Comparison of ENCODE assay signal across 8 cellular contexts in the genomic region with DNA sequence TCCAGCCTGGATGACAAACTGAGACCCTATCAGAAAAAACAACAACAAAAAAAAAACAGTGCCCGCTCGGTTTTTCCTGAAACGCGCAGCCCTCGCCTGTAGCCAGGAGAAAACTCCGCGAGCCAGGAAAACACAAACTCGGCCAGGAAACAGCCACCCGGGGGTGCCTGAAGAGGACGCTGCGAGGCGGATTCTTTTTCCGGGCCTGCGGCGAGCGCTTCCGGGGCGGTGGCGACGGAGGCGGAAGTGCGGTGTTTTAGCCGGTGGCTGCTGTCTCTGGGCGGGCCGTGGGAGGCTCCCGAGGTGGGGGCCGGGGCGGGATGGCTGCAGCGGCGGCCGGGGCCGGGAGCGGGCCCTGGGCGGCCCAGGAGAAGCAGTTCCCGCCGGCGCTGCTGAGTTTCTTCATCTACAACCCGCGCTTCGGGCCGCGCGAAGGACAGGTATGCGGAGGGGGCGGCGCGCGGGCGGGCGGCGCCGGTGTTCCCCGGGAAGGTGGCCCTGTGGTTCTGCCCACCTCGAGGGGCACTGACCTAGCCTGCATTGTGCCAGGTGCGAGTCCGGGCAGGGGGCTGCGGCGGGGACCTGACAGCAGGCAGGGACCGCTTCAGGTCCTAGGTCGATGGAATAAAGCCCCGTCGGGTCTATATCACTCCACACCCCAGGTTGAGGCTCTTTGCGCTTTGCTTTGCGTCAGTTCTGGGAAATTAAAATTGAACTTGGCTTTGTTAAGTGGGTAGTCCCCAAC. TPM values are rescaled to one million over a fixed set of nuclear protein-coding genes. Genes with fewer than 3 reads are reported as not detected.
A peak's percentile ranks its signal among the peaks of the same experiment; 100 is the strongest.
DNase-seq lines count a peak whose midpoint lies in the region; ATAC-seq and TF ChIP-seq lines count a peak whose summit lies in the region.
"Not testable (repeated sequence)": the region's sequence is repeated elsewhere in the genome, so short reads cannot be mapped to it uniquely, and the experiment has no call there.

TSS of gene CCZ1 (plus strand) at position 254 of the 745 bp plus-strand sequence. CDS start at position 321, 67 bp downstream.

- peak; percentile 80 for ATAC-seq in GM21825 (IDR thresholded peaks at IDR 0.05; ENCODE audit: unreplicated experiment)
- peak; percentile 88 for ATAC-seq in foreskin keratinocyte

- H3K4me1 ChIP-seq in ES-I3 (ENCODE audit: insufficient read depth, low read length); foreskin keratinocyte; neuron (ENCODE audit: insufficient read depth, low read length): not testable (repeated sequence)

- peak within 1 kb of the TSS; percentile 28; the same call in 1 of the 2 replicates for H3K9ac ChIP-seq in ES-I3 (ENCODE audit: low read depth, low read length)

- DNase-seq in SK-N-DZ (ENCODE audit: low spot score) (peak; percentile 66), foreskin keratinocyte (peak; percentile 8 to 11)
- DNase-seq in activated gamma-delta T cell treated with anti-CD3 and anti-CD28 coated beads, Interleukin-2, amount 50 U/mL, for 16 hours (ENCODE audit: low read depth), result peak; percentile 55

- H3K4me1 Mint-ChIP-seq in stimulated activated naive CD8-positive, alpha-beta T cell treated with anti-CD3 and anti-CD28 coated beads, Interleukin-15, Interleukin-2, amounts not matched to agents 100 ng/mL and 50 ng/mL, for 24 hours (ENCODE audit: low read depth), result not testable (repeated sequence)

- peak within 1 kb of the TSS; percentile 56 for H3K27ac ChIP-seq in KOPT-K1 (ENCODE audit: low read depth, low read length, poor library complexity, severe bottlenecking)
- H3K27ac ChIP-seq in foreskin keratinocyte, result not testable (repeated sequence)

- not testable (repeated sequence) for H3K27me3 ChIP-seq in foreskin keratinocyte; neuron (ENCODE audit: insufficient read depth, low read length)

- not testable (repeated sequence) for TF ChIP-seq CTCF in foreskin keratinocyte (conservative IDR thresholded peaks at IDR 0.05)

- not testable (repeated sequence) for H2AFZ ChIP-seq in neuron (ENCODE audit: low read depth, low read length)

- H3K27ac Mint-ChIP-seq in stimulated activated naive CD8-positive, alpha-beta T cell treated with anti-CD3 and anti-CD28 coated beads, Interleukin-15, Interleukin-2, amounts not matched to agents 100 ng/mL and 50 ng/mL, for 24 hours, result peak within 1 kb of the TSS; percentile 79

- H3K27me3 Mint-ChIP-seq in stimulated activated naive CD8-positive, alpha-beta T cell treated with anti-CD3 and anti-CD28 coated beads, Interleukin-15, Interleukin-2, amounts not matched to agents 100 ng/mL and 50 ng/mL, for 24 hours, result not testable (repeated sequence)

- not testable (repeated sequence) for H3K9me3 ChIP-seq in ES-I3 (ENCODE audit: control insufficient read depth, insufficient read depth, low read length); KOPT-K1 (ENCODE audit: insufficient read depth, low read length, poor library complexity, severe bottlenecking); neuron (ENCODE audit: low read length)

- H3K4me3 ChIP-seq in neuron (ENCODE audit: low read length), result peak within 1 kb of the TSS; percentile 49

- not testable (repeated sequence) for H3K36me3 Mint-ChIP-seq in stimulated activated naive CD8-positive, alpha-beta T cell treated with anti-CD3 and anti-CD28 coated beads, Interleukin-15, Interleukin-2, amounts not matched to agents 100 ng/mL and 50 ng/mL, for 24 hours (ENCODE audit: low read depth)

- H3K4me3 Mint-ChIP-seq in stimulated activated naive CD8-positive, alpha-beta T cell treated with anti-CD3 and anti-CD28 coated beads, Interleukin-15, Interleukin-2, amounts not matched to agents 100 ng/mL and 50 ng/mL, for 24 hours, result peak within 1 kb of the TSS; percentile 83

- H3K36me3 ChIP-seq in ES-I3 (ENCODE audit: insufficient read depth, low read length); KOPT-K1 (ENCODE audit: insufficient read depth, low read length); neuron (ENCODE audit: insufficient read depth, low read length): not testable (repeated sequence)

- not testable (repeated sequence) for H3K9me3 Mint-ChIP-seq in stimulated activated naive CD8-positive, alpha-beta T cell treated with anti-CD3 and anti-CD28 coated beads, Interleukin-15, Interleukin-2, amounts not matched to agents 100 ng/mL and 50 ng/mL, for 24 hours

RNA-seq across cellular contexts. Expression of gene CCZ1, which starts in this region (rescaled TPM):
- polyA plus RNA-seq in SK-N-DZ (2014; cell fraction: cytosol; rRNA removed), result 199 and 204 TPM in 2 replicates
- polyA plus RNA-seq in SK-N-DZ (2014; cell fraction: nucleus; rRNA removed), result 135 and 167 TPM in 2 replicates
- total RNA-seq in foreskin keratinocyte, result 81.5 and 91.2 TPM in 2 replicates
- polyA plus RNA-seq in foreskin keratinocyte, result 87.2 and 95.0 TPM in 2 replicates

Comparison
In these comparisons a context has a peak if more than half of its experiments do, and no peak if none do; other contexts are left out.
1. DNase-seq: peak in every context shown above with its lines; median percentile 66 in SK-N-DZ; 55 in activated gamma-delta T cell treated with anti-CD3 and anti-CD28 coated beads, Interleukin-2, amount 50 U/mL, for 16 hours; 10 in foreskin keratinocyte.